In the genomic region with DNA sequence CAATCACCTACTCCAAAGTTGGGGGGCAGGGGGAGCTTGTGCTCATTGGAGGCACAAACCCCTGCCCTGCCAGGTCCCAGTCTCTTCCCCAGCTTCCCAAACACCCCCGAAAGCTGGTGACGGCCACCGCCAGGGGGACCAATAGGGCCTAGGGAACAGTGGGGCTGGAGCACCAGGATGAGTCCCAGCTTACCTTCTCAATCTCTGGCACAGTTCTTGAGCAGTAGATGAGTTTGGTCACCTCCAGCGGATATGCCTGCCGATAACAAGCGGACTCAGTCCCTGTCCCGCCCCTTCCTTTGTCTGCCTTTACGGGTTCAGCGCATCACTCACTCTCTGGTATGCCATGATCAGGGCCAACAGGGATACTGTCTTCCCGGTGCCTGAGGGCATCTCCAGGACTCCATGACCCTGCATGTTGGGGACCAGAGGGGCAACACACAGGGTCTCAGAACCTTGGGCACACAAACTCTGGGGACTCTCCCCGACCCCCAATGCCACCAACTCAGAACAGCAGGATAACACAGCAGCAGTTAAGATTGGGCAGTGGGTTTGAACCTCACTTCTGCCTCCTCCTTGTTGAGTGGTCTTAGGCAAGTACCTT, we compare ENCODE assay signal across 13 cellular contexts. TPM values are rescaled to one million over a fixed set of nuclear protein-coding genes. Genes with fewer than 3 reads are reported as not detected.
A peak's percentile ranks its signal among the peaks of the same experiment; 100 is the strongest.
DNase-seq lines count a peak whose midpoint lies in the region; ATAC-seq and TF ChIP-seq lines count a peak whose summit lies in the region.
"Had no signal": no experiment of that assay in that cellular context is flagged by ENCODE, and none has a peak within 500 bp of the region (broad histone marks: within the 10 kb centered on the region; RNA-seq: fewer than 3 reads in every experiment).

No MANE protein-coding gene starts in this region.

- H3K36me3 Mint-ChIP-seq in activated CD8-positive, alpha-beta memory T cell treated with anti-CD3 and anti-CD28 coated beads, Interleukin-2, amount 10 ng/mL, durations not matched to agents 7 days and 5 days, result no peaks in the 10 kb centered on the region
- peaks cover 16% of the 10 kb centered on the region for H3K36me3 Mint-ChIP-seq in central memory CD8-positive, alpha-beta T cell (ENCODE audit: insufficient read depth)
- H3K36me3 Mint-ChIP-seq in osteocyte (ENCODE audit: unreplicated experiment), result no peaks in the 10 kb centered on the region

- intact Hi-C loops in stomach (cut with DNase I; ENCODE audit: low total_unique reads), result no loop called here

- H3K4me3 ChIP-seq in stomach, result no peak overlapping the region

- no peaks in the 10 kb centered on the region for H3K9me3 Mint-ChIP-seq in activated CD8-positive, alpha-beta memory T cell treated with anti-CD3 and anti-CD28 coated beads, Interleukin-2, amount 10 ng/mL, durations not matched to agents 7 days and 5 days (ENCODE audit: low read depth)
- no peaks in the 10 kb centered on the region for H3K9me3 Mint-ChIP-seq in central memory CD8-positive, alpha-beta T cell
- no peaks in the 10 kb centered on the region for H3K9me3 Mint-ChIP-seq in osteocyte (ENCODE audit: unreplicated experiment)

- no peak for TF ChIP-seq CTCF in osteocyte (IDR thresholded peaks at IDR 0.05)
- TF ChIP-seq CTCF in stomach (IDR thresholded peaks at IDR 0.05), result no peak

- H3K27me3 ChIP-seq in stomach, result no peaks in the 10 kb centered on the region

- peak overlapping the region; percentile 46 for H3K4me3 Mint-ChIP-seq in activated CD8-positive, alpha-beta memory T cell treated with anti-CD3 and anti-CD28 coated beads, Interleukin-2, amount 10 ng/mL, durations not matched to agents 7 days and 5 days
- peak overlapping the region; percentile 43 for H3K4me3 Mint-ChIP-seq in central memory CD8-positive, alpha-beta T cell
- H3K4me3 Mint-ChIP-seq in osteocyte (ENCODE audit: unreplicated experiment), result peak overlapping the region; percentile 45

- H3K27me3 Mint-ChIP-seq in activated CD8-positive, alpha-beta memory T cell treated with anti-CD3 and anti-CD28 coated beads, Interleukin-2, amount 10 ng/mL, durations not matched to agents 7 days and 5 days, result no peaks in the 10 kb centered on the region
- no peaks in the 10 kb centered on the region for H3K27me3 Mint-ChIP-seq in central memory CD8-positive, alpha-beta T cell
- no peaks in the 10 kb centered on the region for H3K27me3 Mint-ChIP-seq in osteocyte (ENCODE audit: unreplicated experiment)

- TF ChIP-seq EP300 in stomach (IDR thresholded peaks at IDR 0.05), result no peak

- no peak for DNase-seq in activated CD8-positive, alpha-beta memory T cell treated with anti-CD3 and anti-CD28 coated beads, Interleukin-2, amount 10 ng/mL, durations not matched to agents 7 days and 5 days
- DNase-seq in activated CD8-positive, alpha-beta memory T cell treated with anti-CD3 and anti-CD28 coated beads for 24 hours, result no peak
- DNase-seq in M059J (ENCODE audit: low read depth) (peak; percentile 50), osteocyte (ENCODE audit: extremely low spot score, unreplicated experiment) (no peak), stomach (no peak)
- no peak for DNase-seq in central memory CD8-positive, alpha-beta T cell (ENCODE audit: low spot score in 2 of 2)
- no peak for DNase-seq in stimulated activated CD4-positive, alpha-beta T cell treated with anti-CD3 and anti-CD28 coated beads, Interleukin-2, amount 100 ng/mL, for 24 hours
- DNase-seq in stimulated activated naive CD4-positive, alpha-beta T cell treated with Interleukin-2 at 50 U/mL for 16 hours (lab: John Stamatoyannopoulos, UW), result no peak
- DNase-seq: activated CD4-positive, alpha-beta T cell treated with anti-CD3 and anti-CD28 coated beads for 4 hours; MV-4-11; stimulated activated CD4-positive, alpha-beta T cell treated with anti-CD3 and anti-CD28 coated beads, Interleukin-12 subunit alpha, Interleukin-12 subunit beta, amount 100 ng/mL, for 4 hours; stimulated activated naive CD4-positive, alpha-beta T cell had no signal

- no peak overlapping the region for H3K27ac Mint-ChIP-seq in activated CD8-positive, alpha-beta memory T cell treated with anti-CD3 and anti-CD28 coated beads, Interleukin-2, amount 10 ng/mL, durations not matched to agents 7 days and 5 days
- H3K27ac Mint-ChIP-seq in central memory CD8-positive, alpha-beta T cell (ENCODE audit: low read depth), result no peak overlapping the region
- no peak overlapping the region for H3K27ac Mint-ChIP-seq in osteocyte (ENCODE audit: unreplicated experiment)

- no peak for TF ChIP-seq POLR2A in stomach (IDR thresholded peaks at IDR 0.05)

- WGBS in stomach, 5 donors, result 89 to 95% (median 93%) methylated on average over 9 to 11 of the region's 11 CpGs

- H3K4me1 Mint-ChIP-seq in activated CD8-positive, alpha-beta memory T cell treated with anti-CD3 and anti-CD28 coated beads, Interleukin-2, amount 10 ng/mL, durations not matched to agents 7 days and 5 days, result peaks cover 20% of the 10 kb centered on the region
- no peaks in the 10 kb centered on the region for H3K4me1 Mint-ChIP-seq in central memory CD8-positive, alpha-beta T cell
- peaks cover 18% of the 10 kb centered on the region for H3K4me1 Mint-ChIP-seq in osteocyte (ENCODE audit: unreplicated experiment)

- peaks cover 6 to 23% (median 17%) of the 10 kb centered on the region in 4 donors for H3K4me1 ChIP-seq in stomach

- CTCF ChIA-PET in activated CD8-positive, alpha-beta memory T cell treated with anti-CD3 and anti-CD28 coated beads, Interleukin-2, amount 10 ng/mL, durations not matched to agents 7 days and 5 days (lab: Charles Lee), result no interaction called here

- peaks cover 0 to 25% (median 20%) of the 10 kb centered on the region in 4 donors for H3K36me3 ChIP-seq in stomach

- H3K9me3 ChIP-seq in stomach, result no peaks in the 10 kb centered on the region

- H3K27ac ChIP-seq in stomach, result no peak overlapping the region

- no peak for ATAC-seq in activated CD8-positive, alpha-beta memory T cell treated with anti-CD3 and anti-CD28 coated beads, Interleukin-2, amount 10 ng/mL, durations not matched to agents 7 days and 5 days
- ATAC-seq in central memory CD8-positive, alpha-beta T cell (replicated peaks; ENCODE audit: extremely low read depth, poor library complexity, severe bottlenecking), result no peak

RNA-seq across cellular contexts. Expression of a gene that starts 1.5 kb away (rescaled TPM):
- total RNA-seq in activated CD8-positive, alpha-beta memory T cell treated with anti-CD3 and anti-CD28 coated beads, Interleukin-2, amount 10 ng/mL, durations not matched to agents 7 days and 5 days, result 10 to 100 TPM; 26.1 to 26.8 TPM
- total RNA-seq in M059J (2014; rRNA removed; shearing (Covaris generic)), result 30.6 and 51.7 TPM in 2 replicates
- total RNA-seq in osteocyte (32.1 and 32.7 TPM in 2 replicates), stomach (10 to 100 TPM in 3 of 5 donors, 1 to 10 TPM in 2; 5.3 to 77.3 (median 12.0) TPM)
- polyA plus RNA-seq in stomach, result 10 to 100 TPM in 1 of 3 donors, 1 to 10 TPM in 2; 6.2 to 10.5 (median 6.9) TPM

RNA-seq across cellular contexts. Expression of a gene that starts 28.3 kb away (rescaled TPM):
- total RNA-seq in activated CD8-positive, alpha-beta memory T cell treated with anti-CD3 and anti-CD28 coated beads, Interleukin-2, amount 10 ng/mL, durations not matched to agents 7 days and 5 days, result not detected
- 0.42 and 2.4 TPM in 2 replicates for total RNA-seq in M059J (2014; rRNA removed; shearing (Covaris generic))
- 0.21 TPM in 1 of 2 replicates, not detected in the other for total RNA-seq in osteocyte
- under 1 TPM in 1 of 5 donors, not detected in 4; 0.92 TPM for total RNA-seq in stomach
- polyA plus RNA-seq in stomach, result 1 to 10 TPM in 2 of 3 donors, under 1 TPM in 1; 0.61 to 7.0 (median 1.1) TPM
- polyA plus RNA-seq: CD14-positive monocyte had no signal

RNA-seq across cellular contexts. Expression of a gene that starts 36.0 kb away (rescaled TPM):
- 10 to 100 TPM in 1 of 2 experiments, 1 to 10 TPM in 1; 6.4 to 11.7 TPM for total RNA-seq in activated CD8-positive, alpha-beta memory T cell treated with anti-CD3 and anti-CD28 coated beads, Interleukin-2, amount 10 ng/mL, durations not matched to agents 7 days and 5 days
- 2.9 and 7.4 TPM in 2 replicates for total RNA-seq in M059J (2014; rRNA removed; shearing (Covaris generic))
- total RNA-seq in osteocyte (48.7 and 53.5 TPM in 2 replicates), stomach (10 to 100 TPM in 3 of 5 donors, 1 to 10 TPM in 2; 2.4 to 44.9 (median 28.0) TPM)
- 100 to 1,000 TPM in 1 of 3 donors, 10 to 100 TPM in 1, 1 to 10 TPM in 1; 9.2 to 120 (median 11.8) TPM for polyA plus RNA-seq in stomach

RNA-seq across cellular contexts. Expression of a gene that starts 37.6 kb away (rescaled TPM):
- total RNA-seq in activated CD8-positive, alpha-beta memory T cell treated with anti-CD3 and anti-CD28 coated beads, Interleukin-2, amount 10 ng/mL, durations not matched to agents 7 days and 5 days, result 10 to 100 TPM in 1 of 2 experiments, 1 to 10 TPM in 1; 8.9 to 12.2 TPM
- total RNA-seq in M059J (2014; rRNA removed; shearing (Covaris generic)), result 11.1 and 13.4 TPM in 2 replicates
- 7.6 and 9.1 TPM in 2 replicates for total RNA-seq in osteocyte
- 1 to 10 TPM in 2 of 5 donors, under 1 TPM in 1, not detected in 2; 0.55 to 5.9 (median 2.2) TPM for total RNA-seq in stomach
- polyA plus RNA-seq in stomach, result 1 to 10 TPM; 1.8 to 7.2 (median 3.4) TPM

RNA-seq across cellular contexts. Expression of a gene that starts 46.2 kb away (rescaled TPM):
- total RNA-seq in activated CD8-positive, alpha-beta memory T cell treated with anti-CD3 and anti-CD28 coated beads, Interleukin-2, amount 10 ng/mL, durations not matched to agents 7 days and 5 days, result not detected
- not detected in 2 replicates for total RNA-seq in M059J (2014; rRNA removed; shearing (Covaris generic))
- not detected in 2 replicates for total RNA-seq in osteocyte
- total RNA-seq in stomach, result 10 to 100 TPM in 1 of 5 donors, 1 to 10 TPM in 2, not detected in 2; 4.1 to 10.8 (median 6.2) TPM
- polyA plus RNA-seq in stomach, result 10 to 100 TPM; 10.9 to 58.5 (median 11.3) TPM
